Comparison of ENCODE assay signal across 12 cellular contexts in genomic region chr5:111742166-111742565, GRCh38. TPM values are rescaled to one million over a fixed set of nuclear protein-coding genes. Genes with fewer than 3 reads are reported as not detected.
DNase-seq lines count a peak whose midpoint lies in the region; ATAC-seq and TF ChIP-seq lines count a peak whose summit lies in the region.
"Had no signal": no experiment of that assay in that cellular context is flagged by ENCODE, and none has a peak within 500 bp of the region (broad histone marks: within the 10 kb centered on the region; RNA-seq: fewer than 3 reads in every experiment).

No MANE protein-coding gene starts in this region.

- CTCF ChIA-PET in A673 (lab: Charles Lee) = no interaction called here

- peaks cover 23% of the 10 kb centered on the region for H3K4me1 Mint-ChIP-seq in activated naive CD8-positive, alpha-beta T cell treated with anti-CD3 and anti-CD28 coated beads, Interleukin-2, amount 10 ng/mL, durations not matched to agents 7 days and 5 days
- peaks cover 19% of the 10 kb centered on the region for H3K4me1 Mint-ChIP-seq in activated naive CD8-positive, alpha-beta T cell treated with anti-CD3 and anti-CD28 coated beads for 36 hours

- peaks cover 33 to 52% of the 10 kb centered on the region in 2 donors for H3K4me1 ChIP-seq in adrenal gland (replicated peaks in 1 of 2)
- H3K4me1 ChIP-seq in mesenchymal stem cell (ENCODE audit: control insufficient read depth, insufficient read depth, low read depth, low read length) = peaks cover 8% of the 10 kb centered on the region
- H3K4me1 ChIP-seq in thymus (ENCODE audit: control insufficient read depth, insufficient read depth, low read length) = peaks cover 43% of the 10 kb centered on the region
- no peaks in the 10 kb centered on the region for H3K4me1 ChIP-seq in A673 (ENCODE audit: insufficient read depth, low read length, poor library complexity, severe bottlenecking)
- H3K4me1 ChIP-seq: foreskin keratinocyte had no signal

- 14 to 31% (median 25%) methylated on average over 2 of the region's 2 CpGs for WGBS in adrenal gland, 4 donors
- WGBS in mesenchymal stem cell = 70% methylated on average over 1 of the region's 2 CpGs
- 29% methylated on average over 2 of the region's 2 CpGs for WGBS in thymus

- no peaks in the 10 kb centered on the region for H3K27me3 Mint-ChIP-seq in activated naive CD8-positive, alpha-beta T cell treated with anti-CD3 and anti-CD28 coated beads, Interleukin-2, amount 10 ng/mL, durations not matched to agents 7 days and 5 days
- H3K27me3 Mint-ChIP-seq in activated naive CD8-positive, alpha-beta T cell treated with anti-CD3 and anti-CD28 coated beads for 36 hours = peaks cover 7% of the 10 kb centered on the region

- no peak for ATAC-seq in activated naive CD8-positive, alpha-beta T cell treated with anti-CD3 and anti-CD28 coated beads, Interleukin-2, amount 10 ng/mL, durations not matched to agents 7 days and 5 days (ENCODE audit: low read depth)
- no peak for ATAC-seq in GM18861 (IDR thresholded peaks at IDR 0.05; ENCODE audit: unreplicated experiment)
- ATAC-seq: foreskin keratinocyte had no signal

- no peak overlapping the region for H2BK12ac ChIP-seq in mesenchymal stem cell (ENCODE audit: low read length in 2 of 2)

- H2AK5ac ChIP-seq in mesenchymal stem cell (ENCODE audit: low read length, severe bottlenecking) = no peak overlapping the region

- H3K9me3 ChIP-seq in adrenal gland (replicated peaks in 1 of 3) = no peaks in the 10 kb centered on the region
- no peaks in the 10 kb centered on the region for H3K9me3 ChIP-seq in mesenchymal stem cell (ENCODE audit: control insufficient read depth, low read length)
- no peaks in the 10 kb centered on the region for H3K9me3 ChIP-seq in thymus (ENCODE audit: control insufficient read depth)
- no peaks in the 10 kb centered on the region for H3K9me3 ChIP-seq in A673 (ENCODE audit: low read depth, low read length, poor library complexity, severe bottlenecking)

- intact Hi-C loops in adrenal gland (cut with DNase I) (no loop called here), A673 (cut with micrococcal nuclease; ENCODE audit: unreplicated experiment) (no loop called here)

- peak overlapping the region; percentile 67 for H3K27ac Mint-ChIP-seq in activated naive CD8-positive, alpha-beta T cell treated with anti-CD3 and anti-CD28 coated beads, Interleukin-2, amount 10 ng/mL, durations not matched to agents 7 days and 5 days
- no peak overlapping the region for H3K27ac Mint-ChIP-seq in activated naive CD8-positive, alpha-beta T cell treated with anti-CD3 and anti-CD28 coated beads for 36 hours
- H3K27ac Mint-ChIP-seq: activated CD4-positive, alpha-beta memory T cell treated with anti-CD3 and anti-CD28 coated beads, Interleukin-2, amount 10 ng/mL, durations not matched to agents 7 days and 5 days had no signal

- DNase-seq in activated naive CD8-positive, alpha-beta T cell treated with anti-CD3 and anti-CD28 coated beads, Interleukin-2, amount 10 ng/mL, durations not matched to agents 7 days and 5 days = no peak
- no peak for DNase-seq in activated naive CD8-positive, alpha-beta T cell treated with anti-CD3 and anti-CD28 coated beads for 36 hours
- no peak for DNase-seq in adrenal gland
- DNase-seq in mesenchymal stem cell = no peak
- no peak for DNase-seq in T-helper 9 cell
- no peak for DNase-seq in A673 (ENCODE audit: low spot score)
- DNase-seq: activated CD4-positive, alpha-beta memory T cell treated with anti-CD3 and anti-CD28 coated beads, Interleukin-2, amount 10 ng/mL, durations not matched to agents 7 days and 5 days; aorta; foreskin keratinocyte; SHP77 treated with DMSO at 0.1 percent for 48 hours had no signal

- H3K4ac ChIP-seq in mesenchymal stem cell (ENCODE audit: low read depth in 1 of 2, low read length in 2 of 2) = no peak overlapping the region

- H3K36me3 Mint-ChIP-seq in activated naive CD8-positive, alpha-beta T cell treated with anti-CD3 and anti-CD28 coated beads, Interleukin-2, amount 10 ng/mL, durations not matched to agents 7 days and 5 days = peaks cover 11% of the 10 kb centered on the region
- no peaks in the 10 kb centered on the region for H3K36me3 Mint-ChIP-seq in activated naive CD8-positive, alpha-beta T cell treated with anti-CD3 and anti-CD28 coated beads for 36 hours

- no peak overlapping the region for H2BK120ac ChIP-seq in mesenchymal stem cell (ENCODE audit: low read depth, low read length)

- peak overlapping the region; percentile 7 for H3K9ac ChIP-seq in mesenchymal stem cell (ENCODE audit: low read length)

- H3K27me3 ChIP-seq in adrenal gland = no peaks in the 10 kb centered on the region
- H3K27me3 ChIP-seq in mesenchymal stem cell (ENCODE audit: control insufficient read depth in 1 of 2, insufficient read depth in 1 of 2, low read length in 2 of 2) = no peaks in the 10 kb centered on the region
- H3K27me3 ChIP-seq in thymus (ENCODE audit: control insufficient read depth, insufficient read depth) = no peaks in the 10 kb centered on the region
- H3K27me3 ChIP-seq in A673 (replicated peaks; ENCODE audit: insufficient read depth, low read depth, low read length, poor library complexity) = no peaks in the 10 kb centered on the region

- POLR2A ChIA-PET in activated naive CD8-positive, alpha-beta T cell treated with anti-CD3 and anti-CD28 coated beads, Interleukin-2, amount 10 ng/mL, durations not matched to agents 7 days and 5 days (lab: Charles Lee) = interaction anchor here (2.6 kb wide), 1 partner anchor 15 kb away, joined by 21 read pairs; the partner anchor contains the start of gene NREP
- POLR2A ChIA-PET in A673 (lab: Charles Lee; ENCODE audit: low non-redundant PET) = no interaction called here

- peak overlapping the region; percentile 79 for H3K4me3 Mint-ChIP-seq in activated naive CD8-positive, alpha-beta T cell treated with anti-CD3 and anti-CD28 coated beads, Interleukin-2, amount 10 ng/mL, durations not matched to agents 7 days and 5 days
- H3K4me3 Mint-ChIP-seq in activated naive CD8-positive, alpha-beta T cell treated with anti-CD3 and anti-CD28 coated beads for 36 hours = no peak overlapping the region
- H3K4me3 Mint-ChIP-seq: activated CD4-positive, alpha-beta memory T cell treated with anti-CD3 and anti-CD28 coated beads, Interleukin-2, amount 10 ng/mL, durations not matched to agents 7 days and 5 days had no signal

- peaks cover 6% of the 10 kb centered on the region for H3K79me1 ChIP-seq in mesenchymal stem cell (replicated peaks; ENCODE audit: low read length, poor library complexity, severe bottlenecking)

- no peak overlapping the region for H4K8ac ChIP-seq in mesenchymal stem cell (ENCODE audit: low read length)

- no TSS peak for BruUV-seq in A673 (replicated peaks; lab: Mats Ljungman, UMichigan)

- H3K18ac ChIP-seq in mesenchymal stem cell (ENCODE audit: low read depth in 1 of 2, low read length in 2 of 2) = no peak overlapping the region

- H2AFZ ChIP-seq in mesenchymal stem cell (ENCODE audit: low read depth, low read length) = no peak overlapping the region

- no peak overlapping the region for H3K4me2 ChIP-seq in mesenchymal stem cell (ENCODE audit: low read length, poor library complexity, severe bottlenecking)

- H2BK15ac ChIP-seq in mesenchymal stem cell (ENCODE audit: low read depth, poor library complexity, severe bottlenecking) = no peak overlapping the region

- TF ChIP-seq CTCF in adrenal gland (IDR thresholded peaks at IDR 0.05) (no peak), A673 (conservative IDR thresholded peaks at IDR 0.05; ENCODE audit: low read depth, low read length) (no peak)

- TF ChIP-seq POLR2A in adrenal gland (IDR thresholded peaks at IDR 0.05) = no peak

- H3K27ac ChIP-seq in adrenal gland (peak overlapping the region; percentile 16 to 73 (median 70)), mesenchymal stem cell (ENCODE audit: low read length, poor library complexity, severe bottlenecking) (peak overlapping the region; percentile 77), thymus (ENCODE audit: low read depth) (peak overlapping the region; percentile 71), A673 (ENCODE audit: low read depth, low read length, poor library complexity, severe bottlenecking) (no peak overlapping the region)
- H3K27ac ChIP-seq: foreskin keratinocyte had no signal

- H3K14ac ChIP-seq in mesenchymal stem cell (ENCODE audit: low read length in 2 of 2) = no peak overlapping the region

- H3K23ac ChIP-seq in mesenchymal stem cell (ENCODE audit: low read length in 2 of 2) = no peak overlapping the region

- H3K9me3 Mint-ChIP-seq in activated naive CD8-positive, alpha-beta T cell treated with anti-CD3 and anti-CD28 coated beads, Interleukin-2, amount 10 ng/mL, durations not matched to agents 7 days and 5 days = no peaks in the 10 kb centered on the region
- H3K9me3 Mint-ChIP-seq in activated naive CD8-positive, alpha-beta T cell treated with anti-CD3 and anti-CD28 coated beads for 36 hours = no peaks in the 10 kb centered on the region
- H3K9me3 Mint-ChIP-seq: activated CD4-positive, alpha-beta memory T cell treated with anti-CD3 and anti-CD28 coated beads, Interleukin-2, amount 10 ng/mL, durations not matched to agents 7 days and 5 days had no signal

- H3K4me3 ChIP-seq in adrenal gland (peak overlapping the region in 1 of 4 donors; percentile 38), mesenchymal stem cell (ENCODE audit: insufficient read depth in 1 of 2, low read depth in 1 of 2, low read length in 2 of 2) (no peak overlapping the region), thymus (ENCODE audit: low read length) (peak overlapping the region; percentile 11), A673 (ENCODE audit: low read depth, low read length, poor library complexity, severe bottlenecking) (no peak overlapping the region)

- H3K36me3 ChIP-seq in adrenal gland (replicated peaks in 1 of 2) (no peaks in the 10 kb centered on the region), mesenchymal stem cell (ENCODE audit: control insufficient read depth in 1 of 2, insufficient read depth in 2 of 2, low read depth in 1 of 2, low read length in 2 of 2) (no peaks in the 10 kb centered on the region), thymus (ENCODE audit: control insufficient read depth, insufficient read depth) (no peaks in the 10 kb centered on the region), A673 (ENCODE audit: insufficient read depth, low read length, poor library complexity, severe bottlenecking) (no peaks in the 10 kb centered on the region)

- no peak overlapping the region for H4K91ac ChIP-seq in mesenchymal stem cell (ENCODE audit: low read length)

- H2BK5ac ChIP-seq in mesenchymal stem cell (ENCODE audit: low read depth, low read length, poor library complexity, severe bottlenecking) = no peak overlapping the region

RNA-seq across cellular contexts. Expression of gene NREP, which starts 14.8 kb away (rescaled TPM):
- 10 to 100 TPM; 19.6 to 20.2 TPM for total RNA-seq in activated naive CD8-positive, alpha-beta T cell treated with anti-CD3 and anti-CD28 coated beads, Interleukin-2, amount 10 ng/mL, durations not matched to agents 7 days and 5 days
- total RNA-seq in activated naive CD8-positive, alpha-beta T cell treated with anti-CD3 and anti-CD28 coated beads for 36 hours = 10 to 100 TPM; 14.2 to 15.7 TPM
- 100 to 1,000 TPM in 1 of 8 donors, 10 to 100 TPM in 7; 11.4 to 107 (median 65.5) TPM for total RNA-seq in adrenal gland
- polyA plus RNA-seq in adrenal gland = 10 to 100 TPM; 35.1 to 50.6 (median 41.9) TPM
- 303 TPM for polyA plus RNA-seq in mesenchymal stem cell (2013, experiment 1 of 2)
- 305 TPM for polyA plus RNA-seq in mesenchymal stem cell (2013, experiment 2 of 2)
- polyA plus RNA-seq in thymus = 76.6 TPM
- 31.0 and 36.4 TPM in 2 replicates for total RNA-seq in A673 (2021)
